24 cellular contexts compared by ENCODE assay signal in genomic region chr10:11223081-11223480, GRCh38.
A peak's percentile ranks its signal among the peaks of the same experiment; 100 is the strongest.
DNase-seq lines count a peak whose midpoint lies in the region; ATAC-seq lines count a peak whose summit lies in the region.
"Had no signal": no experiment of that assay in that cellular context is flagged by ENCODE, and none has a peak within 500 bp of the region (broad histone marks: within the 10 kb centered on the region; RNA-seq: fewer than 3 reads in every experiment).

No MANE protein-coding gene starts in this region.

- H3K4me1 ChIP-seq in CD4-positive, alpha-beta memory T cell (ENCODE audit: insufficient read depth, low read length): peaks cover 92% of the 10 kb centered on the region
- H3K4me1 ChIP-seq in mesendoderm (ENCODE audit: control insufficient read depth, low read depth, low read length): no peaks in the 10 kb centered on the region
- H3K4me1 ChIP-seq: psoas muscle had no signal

- no peak for DNase-seq in activated CD4-positive, alpha-beta T cell treated with anti-CD3 and anti-CD28 coated beads for 36 hours
- no peak for DNase-seq in activated CD4-positive, alpha-beta T cell treated with anti-CD3 and anti-CD28 coated beads for 4 hours
- DNase-seq in CD4-positive, alpha-beta memory T cell: no peak
- no peak for DNase-seq in activated T-helper 1 cell treated with anti-CD3 and anti-CD28 coated beads, Interleukin-12 subunit alpha, Interleukin-12 subunit beta, Interleukin-2, Interleukin-4 antibody, amounts not matched to agents 30 ng/mL and 10 ng/mL and 1 ng/mL, durations not matched to agents 14 hours and 24 hours and 36 hours (ENCODE audit: low spot score)
- DNase-seq in mesendoderm (no peak), NCI-H2227 treated with DMSO at 0.1 percent for 48 hours (lab: John Stamatoyannopoulos, UW) (no peak), NCI-H128 (lab: John Stamatoyannopoulos, UW; ENCODE audit: unreplicated experiment) (no peak), NCI-H1092 (lab: John Stamatoyannopoulos, UW) (no peak)
- DNase-seq: activated CD4-positive, CD25-positive, alpha-beta regulatory T cell treated with anti-CD3 and anti-CD28 coated beads, Interleukin-2, amount 50 U/mL, for 72 hours; activated effector memory CD4-positive, alpha-beta T cell treated with anti-CD3 and anti-CD28 coated beads, Interleukin-2, amount 50 U/mL, for 16 hours; anterior cingulate cortex; Calu3; H7; Karpas-422; kidney glomerular epithelial cell; mammary epithelial cell; MV-4-11; NCI-H1694; NCI-H526 treated with DMSO at 0.1 percent for 48 hours; psoas muscle; SJCRH30; trophoblast cell had no signal

- no peaks in the 10 kb centered on the region for H3K79me1 ChIP-seq in mesendoderm (ENCODE audit: low read length)

- H3K18ac ChIP-seq in mesendoderm (ENCODE audit: low read length): no peak overlapping the region

- H3K4me3 Mint-ChIP-seq in activated CD4-positive, alpha-beta T cell treated with anti-CD3 and anti-CD28 coated beads for 36 hours: no peak overlapping the region
- H3K4me3 Mint-ChIP-seq in CD4-positive, alpha-beta memory T cell: peak overlapping the region in 2 of 8 donors; percentile 31 to 38
- no peak overlapping the region for H3K4me3 Mint-ChIP-seq in activated T-helper 1 cell treated with anti-CD3 and anti-CD28 coated beads, Interleukin-12 subunit alpha, Interleukin-12 subunit beta, Interleukin-2, Interleukin-4 antibody, amounts not matched to agents 30 ng/mL and 10 ng/mL and 1 ng/mL, durations not matched to agents 14 hours and 24 hours and 36 hours

- H3K9me3 ChIP-seq in CD4-positive, alpha-beta memory T cell (ENCODE audit: control insufficient read depth in 1 of 2, low read length in 2 of 2): no peaks in the 10 kb centered on the region
- H3K9me3 ChIP-seq: psoas muscle, SJCRH30 had no signal

- H4K5ac ChIP-seq in mesendoderm (ENCODE audit: low read length): no peak overlapping the region

- POLR2A ChIA-PET in activated CD4-positive, alpha-beta T cell treated with anti-CD3 and anti-CD28 coated beads for 36 hours (lab: Charles Lee): no interaction called here
- POLR2A ChIA-PET in CD4-positive, alpha-beta memory T cell (lab: Charles Lee; ENCODE audit: partially characterized antibody): interaction anchor here (1.0 to 6.2 kb wide), 6 partner anchors 10 to 78 kb away, joined by 3 to 44 read pairs (median 4); no protein-coding TSS in a partner anchor

- H2BK15ac ChIP-seq in mesendoderm (replicated peaks; ENCODE audit: low read depth): no peak overlapping the region

- ATAC-seq in activated CD4-positive, alpha-beta T cell treated with anti-CD3 and anti-CD28 coated beads for 36 hours: no peak
- ATAC-seq: GM12878, psoas muscle had no signal

- no peak overlapping the region for H2BK120ac ChIP-seq in mesendoderm (ENCODE audit: low read depth, low read length)

- H3K56ac ChIP-seq in mesendoderm (ENCODE audit: low read length): no peak overlapping the region

- no peak overlapping the region for H2AK5ac ChIP-seq in mesendoderm (ENCODE audit: low read length)

- no peak overlapping the region for H3K9ac ChIP-seq in mesendoderm (ENCODE audit: low read length)

- H3K36me3 Mint-ChIP-seq in activated CD4-positive, alpha-beta T cell treated with anti-CD3 and anti-CD28 coated beads for 36 hours (ENCODE audit: low read depth): peaks cover 76% of the 10 kb centered on the region
- peaks cover 54 to 98% of the 10 kb centered on the region in 2 donors for H3K36me3 Mint-ChIP-seq in CD4-positive, alpha-beta memory T cell
- peaks cover 56% of the 10 kb centered on the region for H3K36me3 Mint-ChIP-seq in activated T-helper 1 cell treated with anti-CD3 and anti-CD28 coated beads, Interleukin-12 subunit alpha, Interleukin-12 subunit beta, Interleukin-2, Interleukin-4 antibody, amounts not matched to agents 30 ng/mL and 10 ng/mL and 1 ng/mL, durations not matched to agents 14 hours and 24 hours and 36 hours (ENCODE audit: low read depth)

- no peak overlapping the region for H4K8ac ChIP-seq in mesendoderm (ENCODE audit: low read depth, low read length)

- no peaks in the 10 kb centered on the region for H3K27me3 Mint-ChIP-seq in activated CD4-positive, alpha-beta T cell treated with anti-CD3 and anti-CD28 coated beads for 36 hours
- no peaks in the 10 kb centered on the region for H3K27me3 Mint-ChIP-seq in CD4-positive, alpha-beta memory T cell
- no peaks in the 10 kb centered on the region for H3K27me3 Mint-ChIP-seq in activated T-helper 1 cell treated with anti-CD3 and anti-CD28 coated beads, Interleukin-12 subunit alpha, Interleukin-12 subunit beta, Interleukin-2, Interleukin-4 antibody, amounts not matched to agents 30 ng/mL and 10 ng/mL and 1 ng/mL, durations not matched to agents 14 hours and 24 hours and 36 hours (ENCODE audit: insufficient read depth)

- CTCF ChIA-PET in activated CD4-positive, alpha-beta T cell treated with anti-CD3 and anti-CD28 coated beads for 36 hours (lab: Charles Lee): interaction anchor here (0.6 to 1.0 kb wide), 2 partner anchors 13 to 100 kb away, joined by 3 to 4 read pairs; no protein-coding TSS in a partner anchor
- CTCF ChIA-PET in CD4-positive, alpha-beta memory T cell (lab: Charles Lee; ENCODE audit: partially characterized antibody): no interaction called here

- peak overlapping the region; percentile 71 for H3K27ac Mint-ChIP-seq in activated CD4-positive, alpha-beta T cell treated with anti-CD3 and anti-CD28 coated beads for 36 hours
- H3K27ac Mint-ChIP-seq in CD4-positive, alpha-beta memory T cell: peak overlapping the region; percentile 12 to 94 (median 44)
- H3K27ac Mint-ChIP-seq in activated T-helper 1 cell treated with anti-CD3 and anti-CD28 coated beads, Interleukin-12 subunit alpha, Interleukin-12 subunit beta, Interleukin-2, Interleukin-4 antibody, amounts not matched to agents 30 ng/mL and 10 ng/mL and 1 ng/mL, durations not matched to agents 14 hours and 24 hours and 36 hours: peak overlapping the region; percentile 36

- no peak overlapping the region for H3K4me2 ChIP-seq in mesendoderm (ENCODE audit: low read length)

- WGBS in mesendoderm (ENCODE audit: extremely low coverage, insufficient coverage, low lambda C conversion rate): no CpG with 5 or more reads among the region's 9 CpGs

- no peaks in the 10 kb centered on the region for H3K9me3 Mint-ChIP-seq in activated CD4-positive, alpha-beta T cell treated with anti-CD3 and anti-CD28 coated beads for 36 hours (ENCODE audit: low read depth)
- peaks cover 0 to 3% (median 0%) of the 10 kb centered on the region in 8 donors for H3K9me3 Mint-ChIP-seq in CD4-positive, alpha-beta memory T cell
- H3K9me3 Mint-ChIP-seq in activated T-helper 1 cell treated with anti-CD3 and anti-CD28 coated beads, Interleukin-12 subunit alpha, Interleukin-12 subunit beta, Interleukin-2, Interleukin-4 antibody, amounts not matched to agents 30 ng/mL and 10 ng/mL and 1 ng/mL, durations not matched to agents 14 hours and 24 hours and 36 hours: no peaks in the 10 kb centered on the region

- H3K27ac ChIP-seq in CD4-positive, alpha-beta memory T cell (ENCODE audit: low read depth, low read length): no peak overlapping the region
- H3K27ac ChIP-seq in mesendoderm (ENCODE audit: low read depth, low read length): no peak overlapping the region
- H3K27ac ChIP-seq: 22Rv1, psoas muscle, SJCRH30 had no signal

- H3K23ac ChIP-seq in mesendoderm (ENCODE audit: low read length): peak overlapping the region; percentile 10

- no peak overlapping the region for H3K4me3 ChIP-seq in CD4-positive, alpha-beta memory T cell (ENCODE audit: low read length in 2 of 2)
- H3K4me3 ChIP-seq in mesendoderm (ENCODE audit: low read length): no peak overlapping the region
- H3K4me3 ChIP-seq: GM12878, psoas muscle, SJCRH30 had no signal

- H3K79me2 ChIP-seq in mesendoderm (ENCODE audit: control insufficient read depth, insufficient read depth, low read length): no peaks in the 10 kb centered on the region

- H2BK5ac ChIP-seq in mesendoderm (ENCODE audit: low read length): no peak overlapping the region

- intact Hi-C loops in activated CD4-positive, alpha-beta T cell treated with anti-CD3 and anti-CD28 coated beads for 36 hours (cut with DNase I, micrococcal nuclease): no loop called here
- intact Hi-C loops in CD4-positive, alpha-beta memory T cell (cut with micrococcal nuclease): no loop called here
- intact Hi-C loops in activated T-helper 1 cell treated with anti-CD3 and anti-CD28 coated beads, Interleukin-12 subunit alpha, Interleukin-12 subunit beta, Interleukin-2, Interleukin-4 antibody, amounts not matched to agents 30 ng/mL and 10 ng/mL and 1 ng/mL, durations not matched to agents 14 hours and 24 hours and 36 hours (cut with micrococcal nuclease): no loop called here

- no peak overlapping the region for H3K4ac ChIP-seq in mesendoderm (ENCODE audit: low read depth, low read length)

- H3K36me3 ChIP-seq in CD4-positive, alpha-beta memory T cell (ENCODE audit: insufficient read depth, low read length): peaks cover 50% of the 10 kb centered on the region
- no peaks in the 10 kb centered on the region for H3K36me3 ChIP-seq in mesendoderm (ENCODE audit: control insufficient read depth, insufficient read depth, low read length)

- no peaks in the 10 kb centered on the region for H3K27me3 ChIP-seq in CD4-positive, alpha-beta memory T cell (ENCODE audit: insufficient read depth, low read length)
- no peaks in the 10 kb centered on the region for H3K27me3 ChIP-seq in mesendoderm (ENCODE audit: insufficient read depth, low read length, poor library complexity)
- H3K27me3 ChIP-seq: SJCRH30 had no signal

- H3K4me1 Mint-ChIP-seq in activated CD4-positive, alpha-beta T cell treated with anti-CD3 and anti-CD28 coated beads for 36 hours: peaks cover 94% of the 10 kb centered on the region
- H3K4me1 Mint-ChIP-seq in CD4-positive, alpha-beta memory T cell: peaks cover 76 to 98% (median 91%) of the 10 kb centered on the region in 4 donors
- H3K4me1 Mint-ChIP-seq in activated T-helper 1 cell treated with anti-CD3 and anti-CD28 coated beads, Interleukin-12 subunit alpha, Interleukin-12 subunit beta, Interleukin-2, Interleukin-4 antibody, amounts not matched to agents 30 ng/mL and 10 ng/mL and 1 ng/mL, durations not matched to agents 14 hours and 24 hours and 36 hours (ENCODE audit: low read depth): peaks cover 94% of the 10 kb centered on the region
